ENCODE assay signal across 8 cellular contexts in genomic region chr16:80466024-80466986, GRCh38.
DNase-seq lines count a peak whose midpoint lies in the region; ATAC-seq and TF ChIP-seq lines count a peak whose summit lies in the region.

No MANE protein-coding gene starts in this region.

- H3K4me1 Mint-ChIP-seq in CD4-positive, CD25-positive, alpha-beta regulatory T cell = peaks cover 0 to 3% (median 0%) of the 10 kb centered on the region in 4 donors
- H3K4me1 Mint-ChIP-seq in activated T-cell treated with anti-CD3 and anti-CD28 coated beads, Interleukin-2, amount 50 U/mL, for 4 hours (ENCODE audit: low read depth) = peaks cover 3% of the 10 kb centered on the region

- H3K9me3 ChIP-seq in CD4-positive, CD25-positive, alpha-beta regulatory T cell (ENCODE audit: control insufficient read depth in 2 of 2, low read length in 2 of 2) = no peaks in the 10 kb centered on the region
- H3K9me3 ChIP-seq in OCI-LY7 (ENCODE audit: low read length) (no peaks in the 10 kb centered on the region), neural cell (ENCODE audit: low read length) (no peaks in the 10 kb centered on the region)

- H3K27me3 Mint-ChIP-seq in CD4-positive, CD25-positive, alpha-beta regulatory T cell = peaks cover 5% of the 10 kb centered on the region
- peaks cover 10% of the 10 kb centered on the region for H3K27me3 Mint-ChIP-seq in activated T-cell treated with anti-CD3 and anti-CD28 coated beads, Interleukin-2, amount 50 U/mL, for 4 hours (ENCODE audit: low read depth)

- no peak overlapping the region for H3K4me3 ChIP-seq in CD4-positive, CD25-positive, alpha-beta regulatory T cell (ENCODE audit: low read depth, low read length)
- H3K4me3 ChIP-seq in OCI-LY7 (ENCODE audit: low read depth, low read length, poor library complexity, severe bottlenecking) (no peak overlapping the region), fibroblast of pulmonary artery (replicated peaks; ENCODE audit: low read depth, low read length) (no peak overlapping the region), neural cell (ENCODE audit: low read length) (no peak overlapping the region)

- peaks cover 0 to 2% (median 0%) of the 10 kb centered on the region in 7 donors for H3K9me3 Mint-ChIP-seq in CD4-positive, CD25-positive, alpha-beta regulatory T cell
- no peaks in the 10 kb centered on the region for H3K9me3 Mint-ChIP-seq in activated T-cell treated with anti-CD3 and anti-CD28 coated beads, Interleukin-2, amount 50 U/mL, for 4 hours

- no TSS peak for BruUV-seq in OCI-LY7 (replicated peaks; lab: Mats Ljungman, UMichigan)

- CTCF ChIA-PET in OCI-LY7 (lab: Charles Lee; ENCODE audit: unreplicated experiment) = no interaction called here

- DNase-seq in CD4-positive, CD25-positive, alpha-beta regulatory T cell = peak; percentile 17 to 63 (median 18)
- DNase-seq in OCI-LY7 (ENCODE audit: low spot score) (peak; percentile 67), fibroblast of pulmonary artery (ENCODE audit: low read depth) (peak; percentile 50), stromal cell of bone marrow (ENCODE audit: low read depth) (peak; percentile 38)
- DNase-seq in activated T-cell treated with anti-CD3 and anti-CD28 coated beads, Interleukin-2, amount 50 U/mL, for 4 hours = peak; percentile 37

- intact Hi-C loops in OCI-LY7 (cut with micrococcal nuclease; ENCODE audit: unreplicated experiment) = no loop called here

- H4K20me1 ChIP-seq in OCI-LY7 (ENCODE audit: insufficient read depth, low read length) (no peaks in the 10 kb centered on the region), neural cell (ENCODE audit: insufficient read depth) (no peaks in the 10 kb centered on the region)

- no peaks in the 10 kb centered on the region for H3F3A ChIP-seq in neural cell (ENCODE audit: insufficient read depth, low read length, poor library complexity, severe bottlenecking)

- H3K36me3 Mint-ChIP-seq in CD4-positive, CD25-positive, alpha-beta regulatory T cell = no peaks in the 10 kb centered on the region
- no peaks in the 10 kb centered on the region for H3K36me3 Mint-ChIP-seq in activated T-cell treated with anti-CD3 and anti-CD28 coated beads, Interleukin-2, amount 50 U/mL, for 4 hours (ENCODE audit: insufficient read depth)

- POLR2A ChIA-PET in OCI-LY7 (lab: Charles Lee) = no interaction called here

- H3K9me2 ChIP-seq in OCI-LY7 (ENCODE audit: insufficient read depth, low read length) (no peaks in the 10 kb centered on the region), neural cell (ENCODE audit: insufficient read depth, low read length) (no peaks in the 10 kb centered on the region)

- no peak overlapping the region for H3K9ac ChIP-seq in neural cell (ENCODE audit: low read length)

- H3K27me3 ChIP-seq in CD4-positive, CD25-positive, alpha-beta regulatory T cell (ENCODE audit: control insufficient read depth, insufficient read depth, low read length) = no peaks in the 10 kb centered on the region
- H3K27me3 ChIP-seq in neural cell (ENCODE audit: insufficient read depth, low read depth, low read length) = no peaks in the 10 kb centered on the region

- H3K79me2 ChIP-seq in OCI-LY7 (ENCODE audit: insufficient read depth, low read depth, low read length) = no peaks in the 10 kb centered on the region
- H3K79me2 ChIP-seq in neural cell (replicated peaks; ENCODE audit: insufficient read depth, low read length) = no peaks in the 10 kb centered on the region

- H2AFZ ChIP-seq in OCI-LY7 (ENCODE audit: low read length) (no peak overlapping the region), neural cell (ENCODE audit: low read depth, low read length) (no peak overlapping the region)

- peak; percentile 88 for TF ChIP-seq RAD21 in neural cell (conservative IDR thresholded peaks at IDR 0.05)

- H3K4me2 ChIP-seq in OCI-LY7 (ENCODE audit: low read length) (no peak overlapping the region), neural cell (ENCODE audit: low read length) (no peak overlapping the region)

- no peak for TF ChIP-seq EP300 in neural cell (conservative IDR thresholded peaks at IDR 0.05; ENCODE audit: poor library complexity, severe bottlenecking)

- H3K4me3 Mint-ChIP-seq in CD4-positive, CD25-positive, alpha-beta regulatory T cell = no peak overlapping the region
- H3K4me3 Mint-ChIP-seq in activated T-cell treated with anti-CD3 and anti-CD28 coated beads, Interleukin-2, amount 50 U/mL, for 4 hours = no peak overlapping the region

- TF ChIP-seq CTCF in OCI-LY7 (conservative IDR thresholded peaks at IDR 0.05; ENCODE audit: low read length) = peak; percentile 94
- TF ChIP-seq CTCF in fibroblast of pulmonary artery (IDR thresholded peaks at IDR 0.05; ENCODE audit: low read length, missing control alignments) = peak; percentile 62
- TF ChIP-seq CTCF in neural cell (IDR thresholded peaks at IDR 0.05; ENCODE audit: poor library complexity, severe bottlenecking) = peak; percentile 87

- H3K4me1 ChIP-seq in CD4-positive, CD25-positive, alpha-beta regulatory T cell (ENCODE audit: control insufficient read depth, insufficient read depth, low read length, poor library complexity, severe bottlenecking) = no peaks in the 10 kb centered on the region
- H3K4me1 ChIP-seq in OCI-LY7 (ENCODE audit: insufficient read depth, low read length, poor library complexity, severe bottlenecking) = no peaks in the 10 kb centered on the region

- no peaks in the 10 kb centered on the region for H3K36me3 ChIP-seq in CD4-positive, CD25-positive, alpha-beta regulatory T cell (ENCODE audit: control insufficient read depth, insufficient read depth, low read length)
- H3K36me3 ChIP-seq in OCI-LY7 (ENCODE audit: insufficient read depth, low read length) = no peaks in the 10 kb centered on the region
- no peaks in the 10 kb centered on the region for H3K36me3 ChIP-seq in neural cell (ENCODE audit: insufficient read depth, low read length)

- no peak overlapping the region for H3K27ac Mint-ChIP-seq in CD4-positive, CD25-positive, alpha-beta regulatory T cell

- peak; percentile 28 to 53 for ATAC-seq in CD4-positive, CD25-positive, alpha-beta regulatory T cell (ENCODE audit: low read depth in 2 of 2)
- peak; percentile 89 for ATAC-seq in GM19351 (IDR thresholded peaks at IDR 0.05; ENCODE audit: unreplicated experiment)
- peak; percentile 45 for ATAC-seq in HG03565 (IDR thresholded peaks at IDR 0.05; ENCODE audit: unreplicated experiment)
- peak; percentile 77 to 87 for ATAC-seq in activated T-cell treated with anti-CD3 and anti-CD28 coated beads, Interleukin-2, amount 50 U/mL, for 4 hours

- no peak overlapping the region for H3K27ac ChIP-seq in CD4-positive, CD25-positive, alpha-beta regulatory T cell (ENCODE audit: insufficient read depth, low read length, poor library complexity, severe bottlenecking)
- H3K27ac ChIP-seq in OCI-LY7 (ENCODE audit: low read depth, low read length, poor library complexity, severe bottlenecking) (no peak overlapping the region), neural cell (ENCODE audit: low read length) (no peak overlapping the region)

TF ChIP-seq in neural cell, 6 proteins besides CTCF, POLR2A, EP300 and RAD21:
- no peak for TF ChIP-seq EZH2 (IDR thresholded peaks at IDR 0.05; ENCODE audit: borderline replicate concordance, insufficient read depth, low read length, poor library complexity, severe bottlenecking)
- TF ChIP-seq REST (IDR thresholded peaks at IDR 0.05; ENCODE audit: borderline replicate concordance) = no peak
- peak; percentile 86 for TF ChIP-seq SMC3 (conservative IDR thresholded peaks at IDR 0.05; ENCODE audit: poor library complexity)
